13 cellular contexts compared by ENCODE assay signal in the genomic region with DNA sequence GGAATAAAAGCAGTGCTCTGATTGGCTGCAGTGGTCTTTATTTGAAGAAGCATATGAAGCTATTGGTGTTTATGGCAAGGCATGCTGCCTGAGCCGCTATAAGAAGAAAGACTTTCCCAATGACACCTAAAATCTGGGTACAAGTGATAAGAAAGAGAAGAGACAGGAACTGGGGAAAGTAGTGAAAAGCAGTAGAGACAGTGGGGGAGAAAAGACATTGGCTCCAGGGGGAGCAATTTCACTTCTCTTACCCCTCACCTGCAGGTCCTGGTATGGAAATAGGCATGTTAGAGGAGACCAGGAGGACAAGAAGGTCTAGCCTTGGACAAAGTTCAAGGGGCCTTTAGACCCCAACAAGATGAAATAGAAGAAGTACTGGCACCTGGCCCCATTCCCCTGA. TPM values are rescaled to one million over a fixed set of nuclear protein-coding genes. Genes with fewer than 3 reads are reported as not detected.
DNase-seq lines count a peak whose midpoint lies in the region; ATAC-seq and TF ChIP-seq lines count a peak whose summit lies in the region.
"Had no signal": no experiment of that assay in that cellular context is flagged by ENCODE, and none has a peak within 500 bp of the region (broad histone marks: within the 10 kb centered on the region; RNA-seq: fewer than 3 reads in every experiment).

No MANE protein-coding gene starts in this region.

- intact Hi-C loops in adrenal gland (cut with DNase I), result no loop called here

- 85 to 96% (median 92%) methylated on average over 1 of the region's 1 CpG for WGBS in adrenal gland, 4 donors

- H3K27ac Mint-ChIP-seq in activated naive CD4-positive, alpha-beta T cell treated with anti-CD3 and anti-CD28 coated beads, Interleukin-2, amount 10 ng/mL, durations not matched to agents 7 days and 5 days, result no peak overlapping the region
- H3K27ac Mint-ChIP-seq: activated T-cell treated with anti-CD3 and anti-CD28 coated beads, Interleukin-2, amount 50 U/mL, for 24 hours; stimulated activated naive B cell treated with anti-CD40 and anti-IgM and Interleukin-4, amounts not matched to agents 10 μg/mL and 1 μg/mL and 100 μg/mL, for 72 hours had no signal

- no peak for TF ChIP-seq POLR2A in adrenal gland (IDR thresholded peaks at IDR 0.05)

- ATAC-seq in HG03432 (IDR thresholded peaks at IDR 0.05; ENCODE audit: unreplicated experiment) (peak; percentile 63), GM18873 (IDR thresholded peaks at IDR 0.05; ENCODE audit: low FRiP score, unreplicated experiment) (no peak)
- ATAC-seq: stimulated activated naive B cell treated with anti-CD40 and anti-IgM and Interleukin-4, amounts not matched to agents 10 μg/mL and 1 μg/mL and 100 μg/mL, for 72 hours had no signal

- H3K9me3 ChIP-seq in adrenal gland (replicated peaks in 1 of 3), result no peaks in the 10 kb centered on the region
- H3K9me3 ChIP-seq: heart right ventricle had no signal

- H3K36me3 ChIP-seq in adrenal gland (replicated peaks in 1 of 2), result no peaks in the 10 kb centered on the region
- H3K36me3 ChIP-seq: heart right ventricle had no signal

- DNase-seq in activated naive CD4-positive, alpha-beta T cell treated with anti-CD3 and anti-CD28 coated beads, Interleukin-2, amount 10 ng/mL, durations not matched to agents 7 days and 5 days, result peak; percentile 30
- no peak for DNase-seq in activated naive CD4-positive, alpha-beta T cell treated with anti-CD3 and anti-CD28 coated beads, Interleukin-2, amount 50 U/mL, for 16 hours
- DNase-seq in retinal pigment epithelial cell (ENCODE audit: low read depth), result no peak
- no peak for DNase-seq in hepatic stellate cell (ENCODE audit: low spot score)
- DNase-seq in adrenal gland, result no peak
- DNase-seq: activated T-cell treated with anti-CD3 and anti-CD28 coated beads, Interleukin-2, amount 50 U/mL, for 24 hours; dermis blood vessel endothelial cell; GOT3; stimulated activated naive B cell treated with anti-CD40 and anti-IgM and Interleukin-4, amounts not matched to agents 10 μg/mL and 1 μg/mL and 100 μg/mL, for 72 hours had no signal

- H3K9me3 Mint-ChIP-seq in activated naive CD4-positive, alpha-beta T cell treated with anti-CD3 and anti-CD28 coated beads, Interleukin-2, amount 10 ng/mL, durations not matched to agents 7 days and 5 days, result no peaks in the 10 kb centered on the region
- H3K9me3 Mint-ChIP-seq: activated T-cell treated with anti-CD3 and anti-CD28 coated beads, Interleukin-2, amount 50 U/mL, for 24 hours; stimulated activated naive B cell treated with anti-CD40 and anti-IgM and Interleukin-4, amounts not matched to agents 10 μg/mL and 1 μg/mL and 100 μg/mL, for 72 hours had no signal

- H3K27me3 Mint-ChIP-seq in activated naive CD4-positive, alpha-beta T cell treated with anti-CD3 and anti-CD28 coated beads, Interleukin-2, amount 10 ng/mL, durations not matched to agents 7 days and 5 days, result no peaks in the 10 kb centered on the region
- H3K27me3 Mint-ChIP-seq: activated T-cell treated with anti-CD3 and anti-CD28 coated beads, Interleukin-2, amount 50 U/mL, for 24 hours had no signal

- CTCF ChIA-PET in activated naive CD4-positive, alpha-beta T cell treated with anti-CD3 and anti-CD28 coated beads, Interleukin-2, amount 10 ng/mL, durations not matched to agents 7 days and 5 days (lab: Charles Lee), result interaction anchor here (1.1 to 2.5 kb wide), 7 partner anchors 9 to 445 kb away, joined by 3 to 17 read pairs (median 5); no protein-coding TSS in a partner anchor

- no peaks in the 10 kb centered on the region for H3K36me3 Mint-ChIP-seq in activated naive CD4-positive, alpha-beta T cell treated with anti-CD3 and anti-CD28 coated beads, Interleukin-2, amount 10 ng/mL, durations not matched to agents 7 days and 5 days
- H3K36me3 Mint-ChIP-seq: stimulated activated naive B cell treated with anti-CD40 and anti-IgM and Interleukin-4, amounts not matched to agents 10 μg/mL and 1 μg/mL and 100 μg/mL, for 72 hours had no signal

- no peak overlapping the region for H3K4me3 Mint-ChIP-seq in activated naive CD4-positive, alpha-beta T cell treated with anti-CD3 and anti-CD28 coated beads, Interleukin-2, amount 10 ng/mL, durations not matched to agents 7 days and 5 days
- H3K4me3 Mint-ChIP-seq: activated T-cell treated with anti-CD3 and anti-CD28 coated beads, Interleukin-2, amount 50 U/mL, for 24 hours; stimulated activated naive B cell treated with anti-CD40 and anti-IgM and Interleukin-4, amounts not matched to agents 10 μg/mL and 1 μg/mL and 100 μg/mL, for 72 hours had no signal

- no peaks in the 10 kb centered on the region for H3K27me3 ChIP-seq in adrenal gland
- H3K27me3 ChIP-seq: heart right ventricle had no signal

- H3K4me1 Mint-ChIP-seq in activated naive CD4-positive, alpha-beta T cell treated with anti-CD3 and anti-CD28 coated beads, Interleukin-2, amount 10 ng/mL, durations not matched to agents 7 days and 5 days, result peaks cover 40% of the 10 kb centered on the region
- H3K4me1 Mint-ChIP-seq: stimulated activated naive B cell treated with anti-CD40 and anti-IgM and Interleukin-4, amounts not matched to agents 10 μg/mL and 1 μg/mL and 100 μg/mL, for 72 hours had no signal

- TF ChIP-seq CTCF in retinal pigment epithelial cell (conservative IDR thresholded peaks at IDR 0.05; ENCODE audit: low read depth, low read length) (peak; percentile 22), adrenal gland (IDR thresholded peaks at IDR 0.05) (no peak)

- H3K4me1 ChIP-seq in adrenal gland (replicated peaks in 1 of 2), result no peaks in the 10 kb centered on the region

- H3K4me3 ChIP-seq in retinal pigment epithelial cell (ENCODE audit: low read length) (no peak overlapping the region), adrenal gland (no peak overlapping the region)
- H3K4me3 ChIP-seq: heart right ventricle had no signal

- H3K27ac ChIP-seq in angular gyrus (ENCODE audit: low read depth, low read length), result peak overlapping the region; percentile 78
- H3K27ac ChIP-seq in adrenal gland, result no peak overlapping the region

RNA-seq across cellular contexts. Expression of a gene that starts 47.1 kb away (rescaled TPM):
- total RNA-seq in adrenal gland, result 10 to 100 TPM in 3 of 8 donors, 1 to 10 TPM in 5; 3.7 to 24.0 (median 8.0) TPM
- polyA plus RNA-seq in adrenal gland, result 1 to 10 TPM; 1.6 to 3.1 (median 2.8) TPM
